Comparison of ENCODE assay signal across 21 cellular contexts in genomic region chr21:44898011-44898493, GRCh38. TPM values are rescaled to one million over a fixed set of nuclear protein-coding genes. Genes with fewer than 3 reads are reported as not detected.
DNase-seq lines count a peak whose midpoint lies in the region; ATAC-seq, FAIRE-seq and TF ChIP-seq lines count a peak whose summit lies in the region.
"Had no signal": no experiment of that assay in that cellular context is flagged by ENCODE, and none has a peak within 500 bp of the region (broad histone marks: within the 10 kb centered on the region; RNA-seq: fewer than 3 reads in every experiment).

No MANE protein-coding gene starts in this region.

- RAD21 ChIA-PET in GM12878 (lab: Charles Lee; ENCODE audit: unreplicated experiment) = interaction anchor here (1.3 to 1.5 kb wide), 2 partner anchors 10 to 35 kb away, joined by 3 to 4 read pairs; no protein-coding TSS in a partner anchor

- no peak for TF ChIP-seq POLR2A in GM12878 (IDR thresholded peaks at IDR 0.05; ENCODE audit: low read depth, low read length)
- no peak for TF ChIP-seq POLR2A in HepG2 (IDR thresholded peaks at IDR 0.05; ENCODE audit: insufficient read depth in 1 of 2, low read depth in 2 of 2, low read length in 2 of 2)

- intact Hi-C loops in right cardiac atrium (cut with DNase I) = no loop called here
- intact Hi-C loops in cardiac septum (cut with DNase I) = no loop called here
- intact Hi-C loops in GM12878 (cut with micrococcal nuclease; ENCODE audit: unreplicated experiment) = no loop called here
- intact Hi-C loops in HepG2 (cut with micrococcal nuclease; ENCODE audit: unreplicated experiment) = no loop called here

- H3K4me3 Mint-ChIP-seq in stimulated activated naive B cell treated with anti-CD40 and anti-IgM and Interleukin-4, amounts not matched to agents 10 μg/mL and 1 μg/mL and 100 μg/mL, for 72 hours = no peak overlapping the region

- no peaks in the 10 kb centered on the region for H3K9me3 Mint-ChIP-seq in stimulated activated naive B cell treated with anti-CD40 and anti-IgM and Interleukin-4, amounts not matched to agents 10 μg/mL and 1 μg/mL and 100 μg/mL, for 72 hours

- no peak overlapping the region for H3K9ac ChIP-seq in GM12878 (ENCODE audit: control insufficient read depth, insufficient read depth, low read length)
- H3K9ac ChIP-seq in HepG2 (ENCODE audit: insufficient read depth, low read depth, low read length) = no peak overlapping the region
- no peak overlapping the region for H3K9ac ChIP-seq in Karpas-422 (ENCODE audit: low read length)
- H3K9ac ChIP-seq: SK-N-SH had no signal

- H3K36me3 Mint-ChIP-seq in stimulated activated naive B cell treated with anti-CD40 and anti-IgM and Interleukin-4, amounts not matched to agents 10 μg/mL and 1 μg/mL and 100 μg/mL, for 72 hours = peaks cover 61 to 66% of the 10 kb centered on the region in 2 donors

- no peaks in the 10 kb centered on the region for H3K27me3 Mint-ChIP-seq in stimulated activated naive B cell treated with anti-CD40 and anti-IgM and Interleukin-4, amounts not matched to agents 10 μg/mL and 1 μg/mL and 100 μg/mL, for 72 hours

- H3K4me3 ChIP-seq in right cardiac atrium (ENCODE audit: low read length) = no peak overlapping the region
- H3K4me3 ChIP-seq in GM12878 = no peak overlapping the region
- no peak overlapping the region for H3K4me3 ChIP-seq in HepG2 (replicated peaks in 1 of 3; ENCODE audit: insufficient read depth in 1 of 3, low read depth in 2 of 3, low read length in 3 of 3)
- no peak overlapping the region for H3K4me3 ChIP-seq in Karpas-422 (ENCODE audit: low read length)

- no peaks in the 10 kb centered on the region for H3K4me1 ChIP-seq in right cardiac atrium (ENCODE audit: control insufficient read depth, insufficient read depth, low read length)
- H3K4me1 ChIP-seq in GM12878 (ENCODE audit: control insufficient read depth, insufficient read depth, low read length) = no peaks in the 10 kb centered on the region
- peaks cover 35% of the 10 kb centered on the region for H3K4me1 ChIP-seq in HepG2 (ENCODE audit: insufficient read depth, low read length)
- H3K4me1 ChIP-seq in Karpas-422 (ENCODE audit: low read length) = peaks cover 34% of the 10 kb centered on the region

- in situ Hi-C loops in GM12878 (cut with MboI) (no loop called here), HepG2 (cut with HindIII; ENCODE audit: extremely low pct_ligation_motif_present, low pct_unique_long_range_greater_than_20kb) (no loop called here)

- H3K27ac ChIP-seq in right cardiac atrium (ENCODE audit: low read length) (no peak overlapping the region), GM12878 (ENCODE audit: control insufficient read depth, insufficient read depth) (no peak overlapping the region), HepG2 (ENCODE audit: extremely low read length, insufficient read depth, low read length) (no peak overlapping the region), Karpas-422 (ENCODE audit: low read length) (no peak overlapping the region)

- H3K27ac Mint-ChIP-seq in stimulated activated naive B cell treated with anti-CD40 and anti-IgM and Interleukin-4, amounts not matched to agents 10 μg/mL and 1 μg/mL and 100 μg/mL, for 72 hours = peak overlapping the region; percentile 77

- SMC1A ChIA-PET in GM12878 (lab: Charles Lee; ENCODE audit: uncharacterized antibody, unreplicated experiment) = no interaction called here

- CTCF ChIA-PET in GM12878 (lab: Yijun Ruan, JAX) (interaction anchor here (0.9 to 1.3 kb wide), 2 partner anchors 19 to 35 kb away, joined by 3 to 4 read pairs; no protein-coding TSS in a partner anchor), HepG2 (lab: Yijun Ruan, JAX; ENCODE audit: low intra/inter-chr PET ratio, low total read pairs) (interaction anchor here (0.6 kb wide), 1 partner anchor 233 kb away, joined by 3 read pairs; no protein-coding TSS in a partner anchor)

- DNase-seq in right cardiac atrium (peak in 2 of 3 donors; percentile 10 to 40), cardiac septum (ENCODE audit: low spot score) (no peak), GM12878 (ENCODE audit: low read depth, low spot score) (no peak), HepG2 (ENCODE audit: low spot score) (no peak), Karpas-422 (no peak), NCI-H2171 treated with DMSO at 0.1 percent for 48 hours (lab: John Stamatoyannopoulos, UW) (no peak)
- DNase-seq in stimulated activated naive B cell treated with anti-CD40 and anti-IgM and Interleukin-4, amounts not matched to agents 10 μg/mL and 1 μg/mL and 100 μg/mL, for 72 hours = no peak
- DNase-seq: DMS 273 treated with DMSO at 0.1 percent for 48 hours, GDM1, IMR-90, NCI-H1105, NCI-H1694, NCI-H226, NCI-H524 treated with DMSO at 0.1 percent for 48 hours, SK-N-SH had no signal

- POLR2A ChIA-PET in GM12878 (lab: Charles Lee) (interaction anchor here (0.6 to 1.3 kb wide), 2 partner anchors 10 to 19 kb away, joined by 3 to 4 read pairs; no protein-coding TSS in a partner anchor), HepG2 (lab: Yijun Ruan, JAX) (interaction anchor here (0.7 to 2.0 kb wide), 4 partner anchors 9 to 26 kb away, joined by 3 to 6 read pairs (median 6); no protein-coding TSS in a partner anchor)

- TSS peak; percentile 34 for BruUV-seq in GM12878 (replicated peaks; lab: Mats Ljungman, UMichigan)
- no TSS peak for BruUV-seq in HepG2 (replicated peaks; lab: Mats Ljungman, UMichigan)

- TF ChIP-seq RAD21 in GM12878 (IDR thresholded peaks at IDR 0.05; ENCODE audit: insufficient read depth, low read depth, low read length) = no peak
- no peak for TF ChIP-seq RAD21 in HepG2 (CRISPR knock-in tag; IDR thresholded peaks at IDR 0.05)

- H2AFZ ChIP-seq in GM12878 (ENCODE audit: control insufficient read depth, low read depth, low read length) (no peak overlapping the region), HepG2 (ENCODE audit: low read length) (no peak overlapping the region), Karpas-422 (ENCODE audit: low read length) (no peak overlapping the region)

- ATAC-seq in right cardiac atrium (no peak), GM12878 (no peak), HepG2 (no peak), GM18502 (IDR thresholded peaks at IDR 0.05; ENCODE audit: poor library complexity, unreplicated experiment) (no peak)
- no peak for ATAC-seq in stimulated activated naive B cell treated with anti-CD40 and anti-IgM and Interleukin-4, amounts not matched to agents 10 μg/mL and 1 μg/mL and 100 μg/mL, for 72 hours (replicated peaks)
- ATAC-seq: Panc1 had no signal

- H3K9me3 ChIP-seq in right cardiac atrium (ENCODE audit: control insufficient read depth, low read length) (no peaks in the 10 kb centered on the region), GM12878 (replicated peaks; ENCODE audit: control insufficient read depth, insufficient read depth, low read length) (no peaks in the 10 kb centered on the region), HepG2 (ENCODE audit: low read length) (no peaks in the 10 kb centered on the region), Karpas-422 (ENCODE audit: low read length) (no peaks in the 10 kb centered on the region)
- H3K9me3 ChIP-seq: SK-N-SH had no signal

- TF ChIP-seq CTCF in GM12878 (IDR thresholded peaks at IDR 0.05 in 2 of 3, conservative IDR thresholded peaks at IDR 0.05 in 1 of 3; ENCODE audit: control insufficient read depth in 2 of 3, extremely low read depth in 1 of 3, insufficient read depth in 1 of 3, low read depth in 3 of 3, low read length in 3 of 3) = no peak
- TF ChIP-seq CTCF in HepG2 (CRISPR knock-in tag; IDR thresholded peaks at IDR 0.05) = no peak

- H4K20me1 ChIP-seq in GM12878 (ENCODE audit: control insufficient read depth, insufficient read depth) (no peaks in the 10 kb centered on the region), HepG2 (ENCODE audit: insufficient read depth, low read length) (no peaks in the 10 kb centered on the region), Karpas-422 (ENCODE audit: insufficient read depth, low read depth, low read length) (no peaks in the 10 kb centered on the region; the same call in 1 of the 2 replicates)

- H3K36me3 ChIP-seq in GM12878 (ENCODE audit: control insufficient read depth in 2 of 2, insufficient read depth in 2 of 2, low read length in 1 of 2) (peaks cover 17 to 45% of the 10 kb centered on the region in 2 experiments), HepG2 (replicated peaks in 1 of 2; ENCODE audit: control insufficient read depth in 1 of 2, insufficient read depth in 2 of 2, low read length in 2 of 2) (peaks cover 0 to 10% of the 10 kb centered on the region in 2 experiments; a peak in 2 of 5 replicates), Karpas-422 (ENCODE audit: insufficient read depth, low read length) (peaks cover 28% of the 10 kb centered on the region)

- 68% methylated on average over 13 of the region's 13 CpGs for WGBS in right cardiac atrium
- WGBS in GM12878 (ENCODE audit: insufficient coverage, insufficient replicate concordance, low lambda C conversion rate, missing lambda C conversion rate) = 91% methylated on average over 13 of the region's 13 CpGs
- WGBS in HepG2 (ENCODE audit: low lambda C conversion rate) = 57% methylated on average over 7 of the region's 13 CpGs

- H3K79me2 ChIP-seq in GM12878 (ENCODE audit: control insufficient read depth, insufficient read depth, low read length) (no peaks in the 10 kb centered on the region), HepG2 (ENCODE audit: insufficient read depth, low read length) (no peaks in the 10 kb centered on the region), Karpas-422 (ENCODE audit: low read length) (no peaks in the 10 kb centered on the region)

- H3K4me2 ChIP-seq in GM12878 (ENCODE audit: control insufficient read depth, insufficient read depth) (no peak overlapping the region), HepG2 (ENCODE audit: low read depth, low read length) (no peak overlapping the region), Karpas-422 (ENCODE audit: low read depth, low read length, poor library complexity, severe bottlenecking) (no peak overlapping the region)
- H3K4me2 ChIP-seq: SK-N-SH had no signal

- FAIRE-seq in GM12878 (lab: Jason Lieb, UNC) (no peak), HepG2 (lab: Jason Lieb, UNC) (no peak)
- FAIRE-seq: GM12891, H54 had no signal

- H3K27me3 ChIP-seq in right cardiac atrium (ENCODE audit: control insufficient read depth, insufficient read depth) (no peaks in the 10 kb centered on the region), GM12878 (replicated peaks in 1 of 2; ENCODE audit: control insufficient read depth in 2 of 2, insufficient read depth in 2 of 2, low read length in 1 of 2) (no peaks in the 10 kb centered on the region), HepG2 (ENCODE audit: control insufficient read depth in 1 of 2, insufficient read depth in 2 of 2, low read length in 2 of 2) (peaks cover 3 to 7% of the 10 kb centered on the region in 2 experiments; a peak in 2 of 5 replicates), Karpas-422 (ENCODE audit: low read length) (no peaks in the 10 kb centered on the region)

- peaks cover 21 to 22% of the 10 kb centered on the region in 2 donors for H3K4me1 Mint-ChIP-seq in stimulated activated naive B cell treated with anti-CD40 and anti-IgM and Interleukin-4, amounts not matched to agents 10 μg/mL and 1 μg/mL and 100 μg/mL, for 72 hours

- TF ChIP-seq EP300 in GM12878 (IDR thresholded peaks at IDR 0.05; ENCODE audit: borderline replicate concordance in 1 of 2, control insufficient read depth in 1 of 2, low read depth in 2 of 2, low read length in 2 of 2) (no peak), HepG2 (IDR thresholded peaks at IDR 0.05; ENCODE audit: low read depth in 2 of 2, low read length in 2 of 2) (no peak), HepG2 (CRISPR knock-in tag; IDR thresholded peaks at IDR 0.05; ENCODE audit: borderline replicate concordance) (no peak)

- no peaks in the 10 kb centered on the region for H3K9me2 ChIP-seq in Karpas-422 (replicated peaks; ENCODE audit: insufficient read depth, low read length)
- H3K9me2 ChIP-seq: SK-N-SH had no signal

RNA-seq across cellular contexts. Expression of gene ITGB2, which starts 22.6 kb away (rescaled TPM):
- total RNA-seq in right cardiac atrium = 10 to 100 TPM; 19.1 to 46.5 (median 33.7) TPM
- 11.9 TPM for polyA plus RNA-seq in right cardiac atrium
- total RNA-seq in cardiac septum = 11.5 TPM
- 316 and 431 TPM in 2 replicates for total RNA-seq in GM12878 (2013; cell fraction: nucleolus; rRNA removed)
- 85.3 and 101 TPM in 2 replicates for total RNA-seq in GM12878 (2014; rRNA removed)
- total RNA-seq in GM12878 (2014; rRNA removed; fragmentation: Illumina TruSeq; extraction: Trizol) = 25.2 and 31.3 TPM in 2 replicates
- 162 and 172 TPM in 2 replicates for total RNA-seq in GM12878 (2021)
- 46.7 TPM for polyA plus RNA-seq in GM12878 (2011; ENCODE audit: low read depth)
- 31.3 and 57.2 TPM in 2 replicates for polyA plus RNA-seq in GM12878 (2011; rRNA removed)
- 131 and 135 TPM in 2 replicates for polyA plus RNA-seq in GM12878 (2011; cell fraction: cytosol; rRNA removed)
- 271 and 308 TPM in 2 replicates for polyA plus RNA-seq in GM12878 (2011; cell fraction: nucleus; rRNA removed)
- 78.4 and 88.1 TPM in 2 replicates for polyA plus RNA-seq in GM12878 (2012)
- 17.2 and 38.7 TPM in 2 replicates for polyA plus RNA-seq in GM12878 (2014; fragmentation: Illumina TruSeq; extraction: Trizol)
- polyA plus RNA-seq in GM12878 (2014; fragmentation: Nextera tagmentation; extraction: Ambion mirVana) = 10 to 100 TPM in 1 of 2 experiments, 1 to 10 TPM in 1; 8.0 to 19.8 TPM
- polyA plus RNA-seq in GM12878 (2014; rRNA removed) = 60.6 and 67.5 TPM in 2 replicates
- polyA plus RNA-seq in GM12878 (2016; fragmentation: Nextera tagmentation; extraction: Ambion mirVana) = 100 to 1,000 TPM; 120 to 128 TPM
- polyA minus RNA-seq in GM12878 (2011; rRNA and poly(A)+ RNA removed) = 34.5 and 84.6 TPM in 2 replicates
- polyA minus RNA-seq in GM12878 (2011; cell fraction: cytosol; rRNA and poly(A)+ RNA removed) = 49.2 and 68.0 TPM in 2 replicates
- polyA minus RNA-seq in GM12878 (2011; cell fraction: nucleus; rRNA and poly(A)+ RNA removed) = 58.9 and 82.0 TPM in 2 replicates
- 1.6 and 4.2 TPM in 2 replicates for total RNA-seq in HepG2 (2016; rRNA removed; fragmentation: Illumina TruSeq; extraction: Trizol)
- total RNA-seq in HepG2 (2016; cell fraction: cytosol; rRNA removed; fragmentation: Illumina TruSeq; extraction: Trizol; ENCODE audit: low read depth) = 0.71 and 0.91 TPM in 2 replicates
- 2.3 and 3.5 TPM in 2 replicates for total RNA-seq in HepG2 (2016; cell fraction: insoluble cytoplasmic fraction; rRNA removed; fragmentation: Illumina TruSeq; extraction: Trizol)
- total RNA-seq in HepG2 (2016; cell fraction: membrane; rRNA removed; fragmentation: Illumina TruSeq; extraction: Trizol) = 1.2 and 1.9 TPM in 2 replicates
- 6.5 and 6.6 TPM in 2 replicates for total RNA-seq in HepG2 (2016; cell fraction: nucleus; rRNA removed; fragmentation: Illumina TruSeq; extraction: Trizol)
- 18.0 and 26.4 TPM in 2 replicates for polyA plus RNA-seq in HepG2 (2011; rRNA removed)
- 22.3 and 25.2 TPM in 2 replicates for polyA plus RNA-seq in HepG2 (2011; cell fraction: cytosol; rRNA removed)
- polyA plus RNA-seq in HepG2 (2011; cell fraction: nucleus; rRNA removed) = 63.6 and 64.3 TPM in 2 replicates
- polyA plus RNA-seq in HepG2 (2012) = 28.1 and 37.9 TPM in 2 replicates
- 0.53 and 1.0 TPM in 2 replicates for polyA plus RNA-seq in HepG2 (2016; cell fraction: cytosol; fragmentation: Illumina TruSeq; extraction: Trizol; ENCODE audit: low read depth)
- 2.2 and 2.5 TPM in 2 replicates for polyA plus RNA-seq in HepG2 (2016; cell fraction: insoluble cytoplasmic fraction; fragmentation: Illumina TruSeq; extraction: Trizol; ENCODE audit: low read depth)
- 1.3 and 1.5 TPM in 2 replicates for polyA plus RNA-seq in HepG2 (2016; cell fraction: membrane; fragmentation: Illumina TruSeq; extraction: Trizol; ENCODE audit: low read depth)
- 5.9 and 7.0 TPM in 2 replicates for polyA plus RNA-seq in HepG2 (2016; cell fraction: nucleus; fragmentation: Illumina TruSeq; extraction: Trizol; ENCODE audit: insufficient read depth, low read depth)
- polyA minus RNA-seq in HepG2 (2011; rRNA and poly(A)+ RNA removed; ENCODE audit: low replicate concordance) = 1.4 and 26.8 TPM in 2 replicates
- polyA minus RNA-seq in HepG2 (2011; cell fraction: cytosol; rRNA and poly(A)+ RNA removed) = 11.9 and 12.6 TPM in 2 replicates
- polyA minus RNA-seq in HepG2 (2011; cell fraction: nucleus; rRNA and poly(A)+ RNA removed) = 10.0 and 14.7 TPM in 2 replicates
- 252 and 484 TPM in 2 replicates for total RNA-seq in Karpas-422 (2014; rRNA removed; shearing (Covaris generic); ENCODE audit: low replicate concordance)
- total RNA-seq: HT-29, IMR-90 had no signal
- polyA plus RNA-seq: BJ had no signal

RNA-seq across cellular contexts. Expression of gene PTTG1IP, which starts 24.6 kb away (rescaled TPM):
- 100 to 1,000 TPM; 192 to 206 (median 197) TPM for total RNA-seq in right cardiac atrium
- 172 TPM for polyA plus RNA-seq in right cardiac atrium
- total RNA-seq in cardiac septum = 194 TPM
- total RNA-seq in GM12878 (2013; cell fraction: nucleolus; rRNA removed) = 40.3 and 40.4 TPM in 2 replicates
- 46.9 and 48.0 TPM in 2 replicates for total RNA-seq in GM12878 (2014; rRNA removed)
- 30.2 and 33.4 TPM in 2 replicates for total RNA-seq in GM12878 (2014; rRNA removed; fragmentation: Illumina TruSeq; extraction: Trizol)
- 45.5 and 46.7 TPM in 2 replicates for total RNA-seq in GM12878 (2021)
- 19.6 TPM for polyA plus RNA-seq in GM12878 (2011; ENCODE audit: low read depth)
- 44.2 and 49.2 TPM in 2 replicates for polyA plus RNA-seq in GM12878 (2011; rRNA removed)
- polyA plus RNA-seq in GM12878 (2011; cell fraction: cytosol; rRNA removed) = 39.6 and 41.6 TPM in 2 replicates
- 46.1 and 56.8 TPM in 2 replicates for polyA plus RNA-seq in GM12878 (2011; cell fraction: nucleus; rRNA removed)
- polyA plus RNA-seq in GM12878 (2012) = 28.3 and 33.6 TPM in 2 replicates
- polyA plus RNA-seq in GM12878 (2014; fragmentation: Illumina TruSeq; extraction: Trizol) = 33.2 and 33.8 TPM in 2 replicates
- 10 to 100 TPM in 1 of 2 experiments, 1 to 10 TPM in 1; 2.4 to 10.4 TPM for polyA plus RNA-seq in GM12878 (2014; fragmentation: Nextera tagmentation; extraction: Ambion mirVana)
- polyA plus RNA-seq in GM12878 (2014; rRNA removed) = 39.3 and 43.4 TPM in 2 replicates
- polyA plus RNA-seq in GM12878 (2016; fragmentation: Nextera tagmentation; extraction: Ambion mirVana) = 10 to 100 TPM; 49.5 to 56.4 TPM
- 19.2 and 29.2 TPM in 2 replicates for polyA minus RNA-seq in GM12878 (2011; rRNA and poly(A)+ RNA removed)
- polyA minus RNA-seq in GM12878 (2011; cell fraction: cytosol; rRNA and poly(A)+ RNA removed) = 16.7 and 22.1 TPM in 2 replicates
- 11.8 and 15.6 TPM in 2 replicates for polyA minus RNA-seq in GM12878 (2011; cell fraction: nucleus; rRNA and poly(A)+ RNA removed)
- total RNA-seq in HepG2 (2016; rRNA removed; fragmentation: Illumina TruSeq; extraction: Trizol) = 89.4 and 161 TPM in 2 replicates
- 42.7 and 52.7 TPM in 2 replicates for total RNA-seq in HepG2 (2016; cell fraction: cytosol; rRNA removed; fragmentation: Illumina TruSeq; extraction: Trizol; ENCODE audit: low read depth)
- total RNA-seq in HepG2 (2016; cell fraction: insoluble cytoplasmic fraction; rRNA removed; fragmentation: Illumina TruSeq; extraction: Trizol) = 93.0 and 159 TPM in 2 replicates
- 72.6 and 73.1 TPM in 2 replicates for total RNA-seq in HepG2 (2016; cell fraction: membrane; rRNA removed; fragmentation: Illumina TruSeq; extraction: Trizol)
- total RNA-seq in HepG2 (2016; cell fraction: nucleus; rRNA removed; fragmentation: Illumina TruSeq; extraction: Trizol) = 137 and 161 TPM in 2 replicates
- 700 and 734 TPM in 2 replicates for polyA plus RNA-seq in HepG2 (2011; rRNA removed)
- 548 and 662 TPM in 2 replicates for polyA plus RNA-seq in HepG2 (2011; cell fraction: cytosol; rRNA removed)
- 529 and 555 TPM in 2 replicates for polyA plus RNA-seq in HepG2 (2011; cell fraction: nucleus; rRNA removed)
- polyA plus RNA-seq in HepG2 (2012) = 435 and 453 TPM in 2 replicates
- polyA plus RNA-seq in HepG2 (2016; cell fraction: cytosol; fragmentation: Illumina TruSeq; extraction: Trizol; ENCODE audit: low read depth) = 22.2 and 24.3 TPM in 2 replicates
- 90.0 and 95.3 TPM in 2 replicates for polyA plus RNA-seq in HepG2 (2016; cell fraction: insoluble cytoplasmic fraction; fragmentation: Illumina TruSeq; extraction: Trizol; ENCODE audit: low read depth)
- 47.9 and 49.9 TPM in 2 replicates for polyA plus RNA-seq in HepG2 (2016; cell fraction: membrane; fragmentation: Illumina TruSeq; extraction: Trizol; ENCODE audit: low read depth)
- 267 and 281 TPM in 2 replicates for polyA plus RNA-seq in HepG2 (2016; cell fraction: nucleus; fragmentation: Illumina TruSeq; extraction: Trizol; ENCODE audit: insufficient read depth, low read depth)
- 110 and 581 TPM in 2 replicates for polyA minus RNA-seq in HepG2 (2011; rRNA and poly(A)+ RNA removed; ENCODE audit: low replicate concordance)
- polyA minus RNA-seq in HepG2 (2011; cell fraction: cytosol; rRNA and poly(A)+ RNA removed) = 491 and 595 TPM in 2 replicates
- polyA minus RNA-seq in HepG2 (2011; cell fraction: nucleus; rRNA and poly(A)+ RNA removed) = 203 and 242 TPM in 2 replicates
- total RNA-seq in Karpas-422 (2014; rRNA removed; shearing (Covaris generic); ENCODE audit: low replicate concordance) = 37.8 and 44.7 TPM in 2 replicates

RNA-seq across cellular contexts. Expression of gene SLX9, which starts 41.8 kb away (rescaled TPM):
- total RNA-seq in right cardiac atrium = 10 to 100 TPM; 19.2 to 26.5 (median 24.1) TPM
- 25.1 TPM for polyA plus RNA-seq in right cardiac atrium
- 35.8 TPM for total RNA-seq in cardiac septum
- 6.2 and 8.6 TPM in 2 replicates for total RNA-seq in GM12878 (2013; cell fraction: nucleolus; rRNA removed)
- total RNA-seq in GM12878 (2014; rRNA removed) = 39.4 and 40.2 TPM in 2 replicates
- 17.0 and 18.0 TPM in 2 replicates for total RNA-seq in GM12878 (2014; rRNA removed; fragmentation: Illumina TruSeq; extraction: Trizol)
- total RNA-seq in GM12878 (2021) = 81.3 and 83.2 TPM in 2 replicates
- 6.3 TPM for polyA plus RNA-seq in GM12878 (2011; ENCODE audit: low read depth)
- polyA plus RNA-seq in GM12878 (2011; rRNA removed) = 14.8 and 27.7 TPM in 2 replicates
- 32.2 and 59.0 TPM in 2 replicates for polyA plus RNA-seq in GM12878 (2011; cell fraction: cytosol; rRNA removed)
- polyA plus RNA-seq in GM12878 (2011; cell fraction: nucleus; rRNA removed) = 33.4 and 49.2 TPM in 2 replicates
- 22.6 and 22.7 TPM in 2 replicates for polyA plus RNA-seq in GM12878 (2012)
- polyA plus RNA-seq in GM12878 (2014; fragmentation: Illumina TruSeq; extraction: Trizol) = 1.7 and 5.9 TPM in 2 replicates
- polyA plus RNA-seq in GM12878 (2014; fragmentation: Nextera tagmentation; extraction: Ambion mirVana) = 1 to 10 TPM in 1 of 2 experiments, under 1 TPM in 1; 0.69 to 5.5 TPM
- 53.6 and 62.2 TPM in 2 replicates for polyA plus RNA-seq in GM12878 (2014; rRNA removed)
- 10 to 100 TPM; 69.2 to 75.5 TPM for polyA plus RNA-seq in GM12878 (2016; fragmentation: Nextera tagmentation; extraction: Ambion mirVana)
- 10.2 and 16.9 TPM in 2 replicates for polyA minus RNA-seq in GM12878 (2011; rRNA and poly(A)+ RNA removed)
- 12.4 and 18.7 TPM in 2 replicates for polyA minus RNA-seq in GM12878 (2011; cell fraction: cytosol; rRNA and poly(A)+ RNA removed)
- polyA minus RNA-seq in GM12878 (2011; cell fraction: nucleus; rRNA and poly(A)+ RNA removed) = 2.8 and 6.0 TPM in 2 replicates
- 47.1 and 51.5 TPM in 2 replicates for total RNA-seq in HepG2 (2016; rRNA removed; fragmentation: Illumina TruSeq; extraction: Trizol)
- 43.4 and 50.9 TPM in 2 replicates for total RNA-seq in HepG2 (2016; cell fraction: cytosol; rRNA removed; fragmentation: Illumina TruSeq; extraction: Trizol; ENCODE audit: low read depth)
- total RNA-seq in HepG2 (2016; cell fraction: insoluble cytoplasmic fraction; rRNA removed; fragmentation: Illumina TruSeq; extraction: Trizol) = 51.9 and 55.4 TPM in 2 replicates
- 31.2 and 37.8 TPM in 2 replicates for total RNA-seq in HepG2 (2016; cell fraction: membrane; rRNA removed; fragmentation: Illumina TruSeq; extraction: Trizol)
- 17.3 and 20.5 TPM in 2 replicates for total RNA-seq in HepG2 (2016; cell fraction: nucleus; rRNA removed; fragmentation: Illumina TruSeq; extraction: Trizol)
- 21.0 and 22.6 TPM in 2 replicates for polyA plus RNA-seq in HepG2 (2011; rRNA removed)
- 32.4 and 47.0 TPM in 2 replicates for polyA plus RNA-seq in HepG2 (2011; cell fraction: cytosol; rRNA removed)
- polyA plus RNA-seq in HepG2 (2011; cell fraction: nucleus; rRNA removed) = 22.9 and 26.2 TPM in 2 replicates
- 22.9 TPM in 2 replicates for polyA plus RNA-seq in HepG2 (2012)
- 43.3 and 45.1 TPM in 2 replicates for polyA plus RNA-seq in HepG2 (2016; cell fraction: cytosol; fragmentation: Illumina TruSeq; extraction: Trizol; ENCODE audit: low read depth)
- polyA plus RNA-seq in HepG2 (2016; cell fraction: insoluble cytoplasmic fraction; fragmentation: Illumina TruSeq; extraction: Trizol; ENCODE audit: low read depth) = 53.9 and 57.5 TPM in 2 replicates
- 27.6 and 29.8 TPM in 2 replicates for polyA plus RNA-seq in HepG2 (2016; cell fraction: membrane; fragmentation: Illumina TruSeq; extraction: Trizol; ENCODE audit: low read depth)
- polyA plus RNA-seq in HepG2 (2016; cell fraction: nucleus; fragmentation: Illumina TruSeq; extraction: Trizol; ENCODE audit: insufficient read depth, low read depth) = 35.4 and 41.4 TPM in 2 replicates
- polyA minus RNA-seq in HepG2 (2011; rRNA and poly(A)+ RNA removed; ENCODE audit: low replicate concordance) = 14.1 and 17.2 TPM in 2 replicates
- 15.8 and 22.1 TPM in 2 replicates for polyA minus RNA-seq in HepG2 (2011; cell fraction: cytosol; rRNA and poly(A)+ RNA removed)
- 5.8 and 8.6 TPM in 2 replicates for polyA minus RNA-seq in HepG2 (2011; cell fraction: nucleus; rRNA and poly(A)+ RNA removed)
- 12.2 and 48.7 TPM in 2 replicates for total RNA-seq in Karpas-422 (2014; rRNA removed; shearing (Covaris generic); ENCODE audit: low replicate concordance)

Comparison
In these comparisons a context has a peak if more than half of its experiments do, and no peak if none do; other contexts are left out.
1. DNase-seq: peak in right cardiac atrium (2 of 3); none in cardiac septum (single experiment), GM12878 (single experiment), HepG2 (single experiment), stimulated activated naive B cell treated with anti-CD40 and anti-IgM and Interleukin-4, amounts not matched to agents 10 μg/mL and 1 μg/mL and 100 μg/mL, for 72 hours (single experiment), Karpas-422 (single experiment) and NCI-H2171 treated with DMSO at 0.1 percent for 48 hours (single experiment).